Comparison of ENCODE assay signal across 15 cellular contexts in the genomic region with DNA sequence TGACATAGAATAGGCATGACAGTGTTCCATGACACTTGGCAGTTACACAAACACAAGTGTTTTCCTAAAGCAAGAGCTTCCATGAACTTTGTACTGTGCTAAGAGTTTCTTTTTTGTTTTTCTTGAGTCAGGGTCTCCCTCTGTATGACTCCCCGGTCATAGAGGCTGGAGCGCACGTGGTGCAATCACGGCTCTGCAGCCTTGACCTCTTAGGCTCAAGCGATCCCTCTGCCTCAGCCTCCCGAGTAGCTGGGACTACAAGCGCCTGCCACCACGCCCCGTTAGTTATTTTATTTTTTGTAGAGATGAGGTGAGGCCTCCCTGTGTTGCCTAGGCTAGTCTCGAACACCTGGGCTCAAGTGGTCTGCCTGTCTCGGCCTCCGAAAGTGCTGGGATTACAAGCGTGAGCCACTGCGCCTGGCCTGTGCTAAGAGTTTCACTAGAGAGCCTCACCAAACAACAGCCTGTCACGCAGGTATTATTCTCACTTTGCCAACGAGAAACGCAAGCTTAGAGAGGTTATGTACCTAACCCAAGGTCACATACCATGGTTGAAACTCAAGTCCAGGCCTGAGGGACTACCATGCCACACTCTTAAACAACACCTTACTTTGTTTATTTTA.
DNase-seq lines count a peak whose midpoint lies in the region; ATAC-seq and TF ChIP-seq lines count a peak whose summit lies in the region.
"Had no signal": no experiment of that assay in that cellular context is flagged by ENCODE, and none has a peak within 500 bp of the region (broad histone marks: within the 10 kb centered on the region; RNA-seq: fewer than 3 reads in every experiment).

No MANE protein-coding gene starts in this region.

- peaks cover 36 to 49% (median 42%) of the 10 kb centered on the region in 3 donors for H3K4me1 Mint-ChIP-seq in T-cell

- H3K4me1 ChIP-seq in left lung (no peaks in the 10 kb centered on the region), skeletal muscle tissue (ENCODE audit: control insufficient read depth in 3 of 3, insufficient read depth in 3 of 3, low read length in 3 of 3) (peaks cover 10 to 14% (median 10%) of the 10 kb centered on the region in 3 donors)

- POLR2A ChIA-PET in T-cell (lab: Charles Lee): interaction anchor here in 1 of 2 donors (0.7 kb wide), 1 partner anchor 16 kb away, joined by 6 read pairs; no protein-coding TSS in a partner anchor

- H3K27ac Mint-ChIP-seq in T-cell: peak overlapping the region; percentile 36 to 55

- no peaks in the 10 kb centered on the region for H3K27me3 Mint-ChIP-seq in T-cell

- H3K27me3 ChIP-seq in left lung: no peaks in the 10 kb centered on the region
- no peaks in the 10 kb centered on the region for H3K27me3 ChIP-seq in skeletal muscle tissue (ENCODE audit: control insufficient read depth in 3 of 3, insufficient read depth in 3 of 3, low read length in 3 of 3)

- peaks cover 62% of the 10 kb centered on the region for H3K36me3 Mint-ChIP-seq in T-cell

- H3K27ac ChIP-seq in left lung (no peak overlapping the region), skeletal muscle tissue (ENCODE audit: low read depth, low read length) (peak overlapping the region; percentile 41)
- H3K27ac ChIP-seq: C4-2B had no signal

- no peaks in the 10 kb centered on the region for H3K36me3 ChIP-seq in left lung
- no peaks in the 10 kb centered on the region for H3K36me3 ChIP-seq in skeletal muscle tissue (ENCODE audit: control insufficient read depth in 3 of 3, insufficient read depth in 3 of 3, low read length in 3 of 3)

- H3K9me3 ChIP-seq in left lung (no peaks in the 10 kb centered on the region), skeletal muscle tissue (ENCODE audit: control insufficient read depth in 3 of 3, low read length in 3 of 3) (no peaks in the 10 kb centered on the region)

- ATAC-seq in T-cell (replicated peaks in 1 of 4) (no peak), left lung (peak; percentile 32), GM18858 (IDR thresholded peaks at IDR 0.05; ENCODE audit: unreplicated experiment) (no peak), HG03045 (IDR thresholded peaks at IDR 0.05; ENCODE audit: unreplicated experiment) (no peak)
- ATAC-seq: HCT116, Panc1, Right ventricle myocardium inferior had no signal

- H3K9ac ChIP-seq in skeletal muscle tissue (ENCODE audit: low read depth in 1 of 3, low read length in 3 of 3): no peak overlapping the region

- CTCF ChIA-PET in T-cell (lab: Charles Lee): interaction anchor here (0.5 to 0.6 kb wide), 2 partner anchors 8 to 76 kb away, joined by 3 to 4 read pairs; no protein-coding TSS in a partner anchor

- no peak for TF ChIP-seq CTCF in left lung (IDR thresholded peaks at IDR 0.05)

- intact Hi-C loops in left lung (cut with DNase I): no loop called here

- H3K4me3 ChIP-seq in left lung (no peak overlapping the region), skeletal muscle tissue (ENCODE audit: low read length in 3 of 3) (no peak overlapping the region)

- H3K9me3 Mint-ChIP-seq in T-cell: peaks cover 0 to 3% (median 0%) of the 10 kb centered on the region in 3 donors

- peak; percentile 5 for DNase-seq in SIG-M5 treated with dmso at 0.1 percent for 504 hours (lab: John Stamatoyannopoulos, UW; ENCODE audit: unreplicated experiment)
- no peak for DNase-seq in SIG-M5 (lab: John Stamatoyannopoulos, UW)
- no peak for DNase-seq in T-cell
- DNase-seq in left lung: peak in 1 of 2 donors; percentile 34
- no peak for DNase-seq in activated CD4-positive, alpha-beta T cell treated with anti-CD3 and anti-CD28 coated beads, Interleukin-2, amount 50 U/mL, for 4 hours
- DNase-seq: KG1, NCI-H1092, NCI-H774 had no signal

- H3K4me3 Mint-ChIP-seq in T-cell: no peak overlapping the region
